14 cellular contexts compared by ENCODE assay signal in the genomic region with DNA sequence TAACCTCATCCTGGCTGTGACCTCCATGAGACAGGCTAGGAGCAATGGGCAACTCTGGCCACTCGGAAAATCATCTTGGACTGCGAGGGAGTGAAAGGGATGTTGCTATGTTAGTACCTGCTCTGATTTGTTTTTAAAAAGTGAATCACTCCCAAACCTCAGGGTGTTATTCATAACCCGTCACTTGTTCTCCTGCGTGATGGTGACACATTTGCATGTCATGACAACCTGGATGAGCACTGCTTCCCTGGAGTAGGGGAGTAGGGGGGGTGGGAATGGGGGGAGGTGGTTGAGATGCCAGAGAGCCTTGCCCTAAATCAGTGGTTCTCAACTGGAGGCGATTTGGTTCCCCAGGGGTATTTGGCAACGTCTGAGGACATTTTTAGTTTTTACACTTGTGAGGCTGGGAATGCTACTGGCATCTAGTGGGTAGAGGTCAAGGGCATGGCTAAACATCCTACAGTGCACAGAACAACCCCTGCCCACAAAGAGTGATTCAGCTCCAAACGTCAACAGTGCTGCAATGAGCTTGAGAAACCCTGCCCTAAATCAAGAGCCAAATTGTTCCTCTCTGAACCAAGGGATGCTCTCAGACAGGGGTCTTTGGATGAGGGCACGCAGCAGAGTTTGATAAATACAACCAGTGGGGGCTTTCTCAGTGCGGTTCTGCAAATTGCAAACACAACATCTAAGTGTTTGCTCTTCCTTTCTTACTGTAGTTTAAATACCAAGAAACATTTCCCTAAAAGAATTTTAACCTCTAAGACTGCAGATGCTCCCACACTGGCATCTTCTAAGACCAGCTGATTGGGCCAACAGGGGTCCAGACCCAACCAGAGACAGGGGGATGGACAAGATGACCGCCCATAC.
DNase-seq lines count a peak whose midpoint lies in the region; ATAC-seq and TF ChIP-seq lines count a peak whose summit lies in the region.
"Had no signal": no experiment of that assay in that cellular context is flagged by ENCODE, and none has a peak within 500 bp of the region (broad histone marks: within the 10 kb centered on the region; RNA-seq: fewer than 3 reads in every experiment).

No MANE protein-coding gene starts in this region.

- no peaks in the 10 kb centered on the region for H4K20me1 ChIP-seq in mammary epithelial cell (ENCODE audit: insufficient read depth, low read length)

- peak overlapping the region; percentile 89 for H3K27ac ChIP-seq in mammary epithelial cell (ENCODE audit: insufficient read depth, low read depth, low read length)
- H3K27ac ChIP-seq: HL-60 had no signal

- H3K4me2 ChIP-seq in mammary epithelial cell (ENCODE audit: insufficient read depth, low read depth, low read length) = peak overlapping the region; percentile 53

- ATAC-seq in HG02970 (IDR thresholded peaks at IDR 0.05; ENCODE audit: low FRiP score, unreplicated experiment) (no peak), HG03469 (IDR thresholded peaks at IDR 0.05; ENCODE audit: unreplicated experiment) (no peak)
- ATAC-seq: T-helper 17 cell had no signal

- in situ Hi-C loops in mammary epithelial cell (cut with MboI; ENCODE audit: low sequenced_read_pairs in 2 of 2) = loop anchor here in 1 of 2 donors (5.0 kb wide), 1 partner anchor 100 kb away; no protein-coding TSS in a partner anchor

- DNase-seq in AG10803 (ENCODE audit: low read depth) (peak; percentile 76), MG63 (peak; percentile 79), mammary epithelial cell (peak; percentile 98), kidney tubule cell (ENCODE audit: low spot score) (peak; percentile 98), NCI-H82 (lab: John Stamatoyannopoulos, UW) (no peak)
- no peak for DNase-seq in stimulated activated CD4-positive, alpha-beta T cell treated with anti-CD3 and anti-CD28 coated beads, Interleukin-4, amount 100 ng/mL, for 24 hours
- DNase-seq: activated CD4-positive, alpha-beta memory T cell treated with anti-CD3 and anti-CD28 coated beads for 36 hours; erythroblast; OCI-M1; stimulated activated CD4-positive, alpha-beta T cell treated with anti-CD3 and anti-CD28 coated beads, Interleukin-1b, Interleukin-23, amount 100 ng/mL, for 48 hours; T-helper 17 cell had no signal

- H3K9me3 ChIP-seq in MG63 (peaks cover 7% of the 10 kb centered on the region), mammary epithelial cell (replicated peaks; ENCODE audit: insufficient read depth, low read length) (peaks cover 5% of the 10 kb centered on the region)

- H3K79me2 ChIP-seq in mammary epithelial cell (ENCODE audit: insufficient read depth, low read length) = no peaks in the 10 kb centered on the region

- no peaks in the 10 kb centered on the region for H3K36me3 ChIP-seq in MG63
- H3K36me3 ChIP-seq in mammary epithelial cell (ENCODE audit: insufficient read depth, low read length) = no peaks in the 10 kb centered on the region

- H3K27me3 ChIP-seq in MG63 (no peaks in the 10 kb centered on the region), mammary epithelial cell (ENCODE audit: insufficient read depth, low read length) (no peaks in the 10 kb centered on the region)

- peaks cover 45% of the 10 kb centered on the region for H3K4me1 ChIP-seq in mammary epithelial cell (ENCODE audit: insufficient read depth, low read length)

- intact Hi-C loops in mammary epithelial cell (cut with micrococcal nuclease) = loop anchor here (1.0 to 2.0 kb wide), 5 partner anchors 29 to 242 kb away; no protein-coding TSS in a partner anchor

- TF ChIP-seq CTCF in AG10803 (conservative IDR thresholded peaks at IDR 0.05; ENCODE audit: low read length) (no peak), mammary epithelial cell (conservative IDR thresholded peaks at IDR 0.05 in 1 of 2, IDR thresholded peaks at IDR 0.05 in 1 of 2; ENCODE audit: extremely low read depth in 1 of 2, insufficient read depth in 1 of 2, low read depth in 1 of 2, low read length in 2 of 2) (no peak)

- no TSS peak for BruUV-seq in mammary epithelial cell (replicated peaks; lab: Mats Ljungman, UMichigan)

- H3K4me3 ChIP-seq in AG10803 (ENCODE audit: low read length) (no peak overlapping the region), MG63 (no peak overlapping the region), mammary epithelial cell (replicated peaks in 1 of 3; ENCODE audit: insufficient read depth in 1 of 3, low read depth in 2 of 3, low read length in 3 of 3) (no peak overlapping the region)

- peak overlapping the region; percentile 65 for H3K9ac ChIP-seq in mammary epithelial cell (ENCODE audit: insufficient read depth, low read length)

- H2AFZ ChIP-seq in mammary epithelial cell (ENCODE audit: low read depth, low read length) = no peak overlapping the region

- WGBS in mammary epithelial cell (ENCODE audit: low coverage, missing lambda C conversion rate) = 23% methylated on average over 8 of the region's 10 CpGs

- CTCF ChIA-PET in mammary epithelial cell (lab: Charles Lee; ENCODE audit: low non-redundant PET) = interaction anchor here (0.7 kb wide), 1 partner anchor 24 kb away, joined by 7 read pairs; no protein-coding TSS in a partner anchor

- dilution Hi-C loops in mammary epithelial cell (cut with HindIII; ENCODE audit: low sequenced_read_pairs) = no loop called here

Comparison
In these comparisons a context has a peak if more than half of its experiments do, and no peak if none do; other contexts are left out.
1. DNase-seq: peak in AG10803 (single experiment), MG63 (single experiment), mammary epithelial cell (single experiment) and kidney tubule cell (single experiment); none in stimulated activated CD4-positive, alpha-beta T cell treated with anti-CD3 and anti-CD28 coated beads, Interleukin-4, amount 100 ng/mL, for 24 hours (single experiment) and NCI-H82 (single experiment).